1 cellular context compared by ENCODE assay signal in the genomic region with DNA sequence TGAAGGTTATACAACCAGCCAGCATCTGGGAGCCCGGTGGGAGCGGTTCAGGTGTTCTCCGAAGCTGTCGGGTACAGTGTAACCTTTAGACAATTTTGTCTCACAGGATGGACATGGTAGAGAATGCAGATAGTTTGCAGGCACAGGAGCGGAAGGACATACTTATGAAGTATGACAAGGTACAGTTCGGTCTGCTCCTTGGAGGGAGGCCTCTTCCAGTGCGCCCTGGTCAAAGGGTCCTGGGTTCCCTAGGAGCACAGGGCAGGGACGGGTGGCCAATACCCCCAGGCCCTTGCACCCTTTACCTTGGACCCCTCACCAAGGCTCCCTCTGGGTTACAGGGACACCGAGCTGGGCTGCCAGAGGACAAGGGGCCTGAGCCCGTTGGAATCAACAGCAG. TPM values are rescaled to one million over a fixed set of nuclear protein-coding genes. Genes with fewer than 3 reads are reported as not detected.
"Had no signal": no experiment of that assay in that cellular context is flagged by ENCODE, and none has a peak within 500 bp of the region (broad histone marks: within the 10 kb centered on the region; RNA-seq: fewer than 3 reads in every experiment).

No MANE protein-coding gene starts in this region.

RNA-seq across cellular contexts. Expression of gene USP6, which starts 14.4 kb away (rescaled TPM):
- total RNA-seq: bronchial epithelial cell had no signal
